In genomic region chr22:36738416-36739020, GRCh38 we compare ENCODE assay signal across 24 cellular contexts. TPM values are rescaled to one million over a fixed set of nuclear protein-coding genes. Genes with fewer than 3 reads are reported as not detected.
A peak's percentile ranks its signal among the peaks of the same experiment; 100 is the strongest.
DNase-seq lines count a peak whose midpoint lies in the region; ATAC-seq and TF ChIP-seq lines count a peak whose summit lies in the region.
"Had no signal": no experiment of that assay in that cellular context is flagged by ENCODE, and none has a peak within 500 bp of the region (broad histone marks: within the 10 kb centered on the region; RNA-seq: fewer than 3 reads in every experiment).

No MANE protein-coding gene starts in this region.

- no peak for TF ChIP-seq POLR2A in sigmoid colon (IDR thresholded peaks at IDR 0.05)

- H3K27me3 ChIP-seq in H7 (ENCODE audit: control insufficient read depth, insufficient read depth, low read length): no peaks in the 10 kb centered on the region
- H3K27me3 ChIP-seq in RWPE2 (ENCODE audit: insufficient read depth, poor library complexity, severe bottlenecking): no peaks in the 10 kb centered on the region
- peaks cover 0 to 20% (median 0%) of the 10 kb centered on the region in 3 donors for H3K27me3 ChIP-seq in sigmoid colon
- H3K27me3 ChIP-seq: BE2C had no signal

- DNase-seq in H7 (peak; percentile 24), RWPE2 (ENCODE audit: low spot score) (peak; percentile 17), islet precursor cell (peak; percentile 38), sigmoid colon (peak; percentile 26), NCI-H1048 (lab: John Stamatoyannopoulos, UW) (no peak)
- DNase-seq: BE2C; CD4-positive, alpha-beta T cell; COR-L47; DMS79; NCI-H1105 treated with DMSO at 0.1 percent for 48 hours; NCI-H2029 treated with DMSO at 0.1 percent for 48 hours; NCI-H2171; NCI-H345; NCI-H774; NK-92 treated with Interleukin-12 subunit alpha and Interleukin-12 subunit beta, amount 100 ng/mL, for 24 hours; SIG-M5; SK-N-SH had no signal

- H3K4me3 ChIP-seq in H7 (ENCODE audit: insufficient read depth, low read depth, low read length): no peak overlapping the region
- H3K4me3 ChIP-seq in RWPE2 (ENCODE audit: severe bottlenecking): no peak overlapping the region
- H3K4me3 ChIP-seq in sigmoid colon: no peak overlapping the region
- H3K4me3 ChIP-seq: GM23338 had no signal

- H3K36me3 ChIP-seq in H7 (replicated peaks; ENCODE audit: control insufficient read depth, insufficient read depth, low read length) (no peaks in the 10 kb centered on the region), RWPE2 (ENCODE audit: low read depth) (no peaks in the 10 kb centered on the region), sigmoid colon (no peaks in the 10 kb centered on the region)
- H3K36me3 ChIP-seq: BE2C had no signal

- H3K27ac ChIP-seq in RWPE2 (ENCODE audit: poor library complexity, severe bottlenecking) (no peak overlapping the region), sigmoid colon (no peak overlapping the region)

- H3K4me1 ChIP-seq in RWPE2 (ENCODE audit: insufficient read depth, poor library complexity, severe bottlenecking) (peaks cover 5% of the 10 kb centered on the region), sigmoid colon (no peaks in the 10 kb centered on the region)
- H3K4me1 ChIP-seq: BE2C had no signal

- intact Hi-C loops in sigmoid colon (cut with DNase I): no loop called here

- ATAC-seq in RWPE2 (ENCODE audit: low read depth): no peak
- ATAC-seq in GM21447 (IDR thresholded peaks at IDR 0.05; ENCODE audit: unreplicated experiment): no peak
- no peak for ATAC-seq in HG03135 (IDR thresholded peaks at IDR 0.05; ENCODE audit: unreplicated experiment)
- no peak for ATAC-seq in GM21360 (IDR thresholded peaks at IDR 0.05; ENCODE audit: unreplicated experiment)
- ATAC-seq: GM23338, HCT116 had no signal

- no peak for TF ChIP-seq EP300 in sigmoid colon (IDR thresholded peaks at IDR 0.05)

- 90 to 94% methylated on average over 6 of the region's 6 CpGs for WGBS in sigmoid colon, 2 donors

- H3K9me3 ChIP-seq in RWPE2 (ENCODE audit: severe bottlenecking) (no peaks in the 10 kb centered on the region), sigmoid colon (peaks cover 0 to 9% (median 0%) of the 10 kb centered on the region in 4 donors)
- H3K9me3 ChIP-seq: BE2C, SK-N-SH had no signal

- TF ChIP-seq CTCF in RWPE2 (IDR thresholded peaks at IDR 0.05; ENCODE audit: poor library complexity, severe bottlenecking): no peak
- TF ChIP-seq CTCF in sigmoid colon (IDR thresholded peaks at IDR 0.05): no peak

RNA-seq across cellular contexts. Expression of gene CACNG2, which starts 35.0 kb away (rescaled TPM):
- total RNA-seq in H7 (2014; rRNA removed; shearing (Covaris generic)): 0.15 TPM in 1 of 2 replicates, not detected in the other
- total RNA-seq in sigmoid colon: not detected
- under 1 TPM in 1 of 3 donors, not detected in 2; under 0.01 TPM for polyA plus RNA-seq in sigmoid colon
- total RNA-seq: A673; CD4-positive, alpha-beta T cell; GM23338 had no signal
- polyA plus RNA-seq: GM23338, IgD-negative memory B cell, SK-N-SH had no signal

RNA-seq across cellular contexts. Expression of gene IFT27, which starts 37.4 kb away (rescaled TPM):
- total RNA-seq in H7 (2014; rRNA removed; shearing (Covaris generic)): 20.2 and 30.1 TPM in 2 replicates
- 10 to 100 TPM; 15.9 to 27.7 (median 25.1) TPM for total RNA-seq in sigmoid colon
- 10 to 100 TPM; 15.0 to 27.9 (median 17.8) TPM for polyA plus RNA-seq in sigmoid colon
